In the genomic region with DNA sequence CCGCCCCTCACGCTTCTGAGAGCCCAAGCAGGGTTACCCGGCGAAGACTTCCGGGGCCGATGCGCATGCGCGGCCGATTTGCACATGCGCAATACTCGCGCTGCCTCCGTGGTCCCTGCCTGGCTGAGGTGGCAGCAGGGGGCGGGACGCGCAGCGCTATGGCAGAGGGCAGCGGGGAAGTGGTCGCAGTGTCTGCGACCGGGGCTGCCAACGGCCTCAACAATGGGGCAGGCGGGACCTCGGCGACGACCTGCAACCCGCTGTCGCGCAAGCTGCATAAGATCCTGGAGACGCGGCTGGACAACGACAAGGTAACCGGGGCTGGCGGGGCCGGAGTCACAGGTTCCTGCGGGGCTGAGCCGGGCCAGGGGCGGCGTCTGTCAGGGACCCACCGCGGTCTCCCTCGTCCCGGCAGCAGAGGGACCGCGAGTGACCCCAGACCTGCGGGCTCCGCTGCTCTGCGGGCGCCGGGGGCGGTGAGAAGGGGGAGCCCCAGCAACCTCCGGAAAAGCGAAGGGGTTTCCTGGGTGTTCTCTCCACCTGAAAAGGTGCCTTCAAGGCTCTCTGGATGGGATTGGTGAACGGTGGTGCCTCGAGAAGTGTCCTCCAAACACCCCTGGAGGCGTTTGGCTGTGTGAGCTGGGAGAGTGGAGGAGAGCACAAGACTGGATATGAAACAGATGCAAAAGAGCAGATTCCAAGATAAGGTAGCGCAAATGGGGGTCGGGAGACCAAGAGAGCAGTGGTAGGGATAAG, we compare ENCODE assay signal across 8 cellular contexts. TPM values are rescaled to one million over a fixed set of nuclear protein-coding genes. Genes with fewer than 3 reads are reported as not detected.
A peak's percentile ranks its signal among the peaks of the same experiment; 100 is the strongest.
DNase-seq lines count a peak whose midpoint lies in the region; ATAC-seq and TF ChIP-seq lines count a peak whose summit lies in the region.

A gene (plus strand): TSS at position 94 of the 756 bp plus-strand sequence. CDS start 65 bp downstream, at position 159.

- H3K4me1 ChIP-seq in ES-I3 (ENCODE audit: insufficient read depth, low read length) = no peaks in the 10 kb centered on the region
- H3K4me1 ChIP-seq in GM23338 (ENCODE audit: insufficient read depth) = peaks cover 5% of the 10 kb centered on the region; the same call in 1 of the 2 replicates

- H3K36me3 ChIP-seq in ES-I3 (ENCODE audit: insufficient read depth, low read length) = no peaks in the 10 kb centered on the region
- H3K36me3 ChIP-seq in GM23338 (ENCODE audit: insufficient read depth) = 0 out of 2 replicates have a peak, but pooled peaks cover 4% of the 10 kb centered on the region

- H3K9me2 ChIP-seq in GM23338 (ENCODE audit: insufficient read depth) = no peaks in the 10 kb centered on the region

- intact Hi-C loops in activated T-helper 2 cell treated with anti-CD3 and anti-CD28 coated beads, Interferon-gamma antibody, Interleukin-2, Interleukin-4, amounts not matched to agents 10 μg/mL and 5 μg/mL and 100 μg/mL, durations not matched to agents 14 hours and 24 hours and 36 hours (cut with micrococcal nuclease) = no loop called here

- no peaks in the 10 kb centered on the region for H3K9me3 Mint-ChIP-seq in GM23338
- H3K9me3 Mint-ChIP-seq in activated T-helper 2 cell treated with anti-CD3 and anti-CD28 coated beads, Interferon-gamma antibody, Interleukin-2, Interleukin-4, amounts not matched to agents 10 μg/mL and 5 μg/mL and 100 μg/mL, durations not matched to agents 14 hours and 24 hours and 36 hours = peaks cover 8% of the 10 kb centered on the region
- H3K9me3 Mint-ChIP-seq in nephron = no peaks in the 10 kb centered on the region

- peaks cover 7% of the 10 kb centered on the region for H3K27me3 Mint-ChIP-seq in GM23338 (ENCODE audit: insufficient read depth, low read depth, poor library complexity)
- peaks cover 4% of the 10 kb centered on the region for H3K27me3 Mint-ChIP-seq in activated T-helper 2 cell treated with anti-CD3 and anti-CD28 coated beads, Interferon-gamma antibody, Interleukin-2, Interleukin-4, amounts not matched to agents 10 μg/mL and 5 μg/mL and 100 μg/mL, durations not matched to agents 14 hours and 24 hours and 36 hours (ENCODE audit: low read depth)
- H3K27me3 Mint-ChIP-seq in nephron (ENCODE audit: low read depth) = peaks cover 3% of the 10 kb centered on the region

- DNase-seq in GM23338 (ENCODE audit: low spot score) (peak; percentile 93), Kasumi-1 (lab: John Stamatoyannopoulos, UW) (peak; percentile 41), RPMI8226 (peak; percentile 84), fibroblast of the aortic adventitia (ENCODE audit: low read depth) (peak; percentile 86)
- DNase-seq in activated T-helper 2 cell treated with anti-CD3 and anti-CD28 coated beads, Interferon-gamma antibody, Interleukin-2, Interleukin-4, amounts not matched to agents 10 μg/mL and 5 μg/mL and 100 μg/mL, durations not matched to agents 14 hours and 24 hours and 36 hours (ENCODE audit: low spot score) = peak; percentile 91
- DNase-seq in stimulated activated naive CD8-positive, alpha-beta T cell treated with anti-CD3 and anti-CD28 coated beads, Interleukin-15, Interleukin-2, amounts not matched to agents 100 U/mL and 50 U/mL, for 24 hours = peak; percentile 96

- ATAC-seq in GM23338 = peak; percentile 93
- ATAC-seq in stimulated activated naive CD8-positive, alpha-beta T cell treated with anti-CD3 and anti-CD28 coated beads, Interleukin-15, Interleukin-2, amounts not matched to agents 100 U/mL and 50 U/mL, for 24 hours = peak; percentile 96

- H3K9ac ChIP-seq in ES-I3 (ENCODE audit: low read depth, low read length) = peak within 1 kb of the TSS; percentile 92

- 0 out of 2 replicates have a peak, but pooled peaks cover 13% of the 10 kb centered on the region for H3K79me2 ChIP-seq in GM23338 (replicated peaks; ENCODE audit: insufficient read depth)

- 0 out of 2 replicates have a peak, but pooled peaks cover 9% of the 10 kb centered on the region for H4K20me1 ChIP-seq in GM23338 (replicated peaks; ENCODE audit: insufficient read depth)

- no peaks in the 10 kb centered on the region for H3K27me3 ChIP-seq in GM23338 (ENCODE audit: insufficient read depth)

- no peaks in the 10 kb centered on the region for H3F3A ChIP-seq in GM23338 (replicated peaks; ENCODE audit: low read depth)

- H3K36me3 Mint-ChIP-seq in GM23338 (ENCODE audit: low read depth) (no peaks in the 10 kb centered on the region), nephron (ENCODE audit: low read depth) (peaks cover 5% of the 10 kb centered on the region)
- H3K36me3 Mint-ChIP-seq in activated T-helper 2 cell treated with anti-CD3 and anti-CD28 coated beads, Interferon-gamma antibody, Interleukin-2, Interleukin-4, amounts not matched to agents 10 μg/mL and 5 μg/mL and 100 μg/mL, durations not matched to agents 14 hours and 24 hours and 36 hours (ENCODE audit: low read depth) = peaks cover 13% of the 10 kb centered on the region

- H3K4me3 Mint-ChIP-seq in GM23338 = peak within 1 kb of the TSS; percentile 88
- peak within 1 kb of the TSS; percentile 92 for H3K4me3 Mint-ChIP-seq in activated T-helper 2 cell treated with anti-CD3 and anti-CD28 coated beads, Interferon-gamma antibody, Interleukin-2, Interleukin-4, amounts not matched to agents 10 μg/mL and 5 μg/mL and 100 μg/mL, durations not matched to agents 14 hours and 24 hours and 36 hours (ENCODE audit: low read depth)
- H3K4me3 Mint-ChIP-seq in nephron = peak within 1 kb of the TSS; percentile 94 to 96 (median 96)

- H3K4me1 Mint-ChIP-seq in GM23338 (peaks cover 3% of the 10 kb centered on the region), nephron (peaks cover 24% of the 10 kb centered on the region)
- peaks cover 20% of the 10 kb centered on the region for H3K4me1 Mint-ChIP-seq in activated T-helper 2 cell treated with anti-CD3 and anti-CD28 coated beads, Interferon-gamma antibody, Interleukin-2, Interleukin-4, amounts not matched to agents 10 μg/mL and 5 μg/mL and 100 μg/mL, durations not matched to agents 14 hours and 24 hours and 36 hours (ENCODE audit: low read depth)

- peak within 1 kb of the TSS; percentile 99 for H2AFZ ChIP-seq in GM23338

- no peak within 1 kb of the TSS for H3K27ac ChIP-seq in GM23338 (ENCODE audit: low read depth)

- peak within 1 kb of the TSS; percentile 15; the same call in 1 of the 2 replicates for H3K27ac Mint-ChIP-seq in GM23338
- H3K27ac Mint-ChIP-seq in activated T-helper 2 cell treated with anti-CD3 and anti-CD28 coated beads, Interferon-gamma antibody, Interleukin-2, Interleukin-4, amounts not matched to agents 10 μg/mL and 5 μg/mL and 100 μg/mL, durations not matched to agents 14 hours and 24 hours and 36 hours = peak within 1 kb of the TSS; percentile 81
- peak within 1 kb of the TSS; percentile 50 to 66 (median 61) for H3K27ac Mint-ChIP-seq in nephron

- peak within 1 kb of the TSS; percentile 91 for H3K4me3 ChIP-seq in GM23338
- H3K4me3 ChIP-seq in fibroblast of the aortic adventitia (ENCODE audit: low read depth, low read length) = peak within 1 kb of the TSS; percentile 94

- peak within 1 kb of the TSS; percentile 94 for H3K4me2 ChIP-seq in GM23338

- H3K9me3 ChIP-seq in ES-I3 (ENCODE audit: control insufficient read depth, insufficient read depth, low read length) = no peaks in the 10 kb centered on the region

- TF ChIP-seq CTCF in GM23338 (conservative IDR thresholded peaks at IDR 0.05; ENCODE audit: low read depth in 2 of 2) (peak in 1 of 2 experiments; percentile 25; a peak in 2 of 4 replicates), fibroblast of the aortic adventitia (IDR thresholded peaks at IDR 0.05; ENCODE audit: insufficient read depth, low read length) (no peak), nephron (IDR thresholded peaks at IDR 0.05; ENCODE audit: unreplicated experiment in 3 of 3) (no peak)

RNA-seq across cellular contexts. Expression of the gene that starts here (rescaled TPM):
- total RNA-seq in GM23338 (2014; rRNA removed; shearing (Covaris generic)) = 21.8 and 23.6 TPM in 2 replicates
- polyA plus RNA-seq in GM23338 (2016; fragmentation: Nextera tagmentation; extraction: Ambion mirVana) = 5.9 and 10.0 TPM in 2 replicates
- total RNA-seq in activated T-helper 2 cell treated with anti-CD3 and anti-CD28 coated beads, Interferon-gamma antibody, Interleukin-2, Interleukin-4, amounts not matched to agents 10 μg/mL and 5 μg/mL and 100 μg/mL, durations not matched to agents 14 hours and 24 hours and 36 hours = 32.4 and 42.2 TPM in 2 replicates
- total RNA-seq in fibroblast of the aortic adventitia (ENCODE audit: low replicate concordance) = 33.5 and 41.4 TPM in 2 replicates

Comparison
In these comparisons a context has a peak if more than half of its experiments do, and no peak if none do; other contexts are left out.
1. DNase-seq: peak in every context shown above with its lines; median percentile 96 in stimulated activated naive CD8-positive, alpha-beta T cell treated with anti-CD3 and anti-CD28 coated beads, Interleukin-15, Interleukin-2, amounts not matched to agents 100 U/mL and 50 U/mL, for 24 hours; 93 in GM23338; 91 in activated T-helper 2 cell treated with anti-CD3 and anti-CD28 coated beads, Interferon-gamma antibody, Interleukin-2, Interleukin-4, amounts not matched to agents 10 μg/mL and 5 μg/mL and 100 μg/mL, durations not matched to agents 14 hours and 24 hours and 36 hours; 86 in fibroblast of the aortic adventitia; 84 in RPMI8226; 41 in Kasumi-1.
2. H3K27ac Mint-ChIP-seq: peak in every context shown above with its lines; median percentile 81 in activated T-helper 2 cell treated with anti-CD3 and anti-CD28 coated beads, Interferon-gamma antibody, Interleukin-2, Interleukin-4, amounts not matched to agents 10 μg/mL and 5 μg/mL and 100 μg/mL, durations not matched to agents 14 hours and 24 hours and 36 hours; 61 in nephron; 15 in GM23338.